Comparison of ENCODE assay signal across 8 cellular contexts in genomic region chr1:156659994-156660751, GRCh38. TPM values are rescaled to one million over a fixed set of nuclear protein-coding genes. Genes with fewer than 3 reads are reported as not detected.
DNase-seq lines count a peak whose midpoint lies in the region; ATAC-seq and TF ChIP-seq lines count a peak whose summit lies in the region.

No MANE protein-coding gene starts in this region.

- H3K36me3 Mint-ChIP-seq in endothelial cell (ENCODE audit: low read depth, unreplicated experiment) = peaks cover 11% of the 10 kb centered on the region

- H3K4me1 ChIP-seq in HUES6 (ENCODE audit: control insufficient read depth, insufficient read depth, low read length) = peaks cover 58% of the 10 kb centered on the region

- H3K9me3 ChIP-seq in HUES6 (ENCODE audit: control insufficient read depth, insufficient read depth, low read depth, low read length) = no peaks in the 10 kb centered on the region

- peaks cover 39% of the 10 kb centered on the region for H3K27me3 ChIP-seq in HUES6 (ENCODE audit: control insufficient read depth, insufficient read depth, low read length)

- peak; percentile 94 for TF ChIP-seq CTCF in endothelial cell (IDR thresholded peaks at IDR 0.05; ENCODE audit: unreplicated experiment)

- peaks cover 26% of the 10 kb centered on the region for H3K27me3 Mint-ChIP-seq in endothelial cell (ENCODE audit: unreplicated experiment)

- H3K27ac ChIP-seq in HUES6 (ENCODE audit: low read depth, low read length) = peak overlapping the region; percentile 56; the same call in 1 of the 2 replicates

- peak overlapping the region; percentile 92 for H3K27ac Mint-ChIP-seq in endothelial cell (ENCODE audit: unreplicated experiment)

- H3K36me3 ChIP-seq in HUES6 (ENCODE audit: control insufficient read depth, insufficient read depth, low read length) = no peaks in the 10 kb centered on the region

- H3K4me3 ChIP-seq in HUES6 (ENCODE audit: low read depth, low read length) = peak overlapping the region; percentile 26

- no peaks in the 10 kb centered on the region for H3K9me3 Mint-ChIP-seq in endothelial cell (ENCODE audit: unreplicated experiment)

- DNase-seq in CD1c-positive myeloid dendritic cell (ENCODE audit: extremely low spot score) (peak; percentile 99), NOMO-1 treated with dmso at 0.1 percent for 144 hours (lab: John Stamatoyannopoulos, UW; ENCODE audit: unreplicated experiment) (peak; percentile 90), endothelial cell (ENCODE audit: low spot score) (peak; percentile 100), middle frontal gyrus (ENCODE audit: extremely low spot score, low spot score) (peak; percentile 87)
- peak; percentile 75 for DNase-seq in activated CD8-positive, alpha-beta memory T cell treated with anti-CD3 and anti-CD28 coated beads, Interleukin-2, amount 50 U/mL, for 1 hour (ENCODE audit: extremely low read depth)
- DNase-seq in stimulated activated CD8-positive, alpha-beta memory T cell treated with anti-CD3 and anti-CD28 coated beads, Interleukin-15, amount 100 ng/mL, for 48 hours (ENCODE audit: low read depth in 2 of 2) = peak; percentile 90 to 95

- H3K9ac ChIP-seq in HUES6 (ENCODE audit: low read length) = peak overlapping the region; percentile 80

- H3K4me3 Mint-ChIP-seq in endothelial cell (ENCODE audit: unreplicated experiment) = peak overlapping the region; percentile 86

- peak; percentile 58 for ATAC-seq in GM19463 (IDR thresholded peaks at IDR 0.05; ENCODE audit: unreplicated experiment)

- peaks cover 63% of the 10 kb centered on the region for H3K4me1 Mint-ChIP-seq in endothelial cell (ENCODE audit: unreplicated experiment)

RNA-seq across cellular contexts. Expression of gene NES, which starts 17.0 kb away (rescaled TPM):
- total RNA-seq in endothelial cell (ENCODE audit: unreplicated experiment) = 111 TPM

RNA-seq across cellular contexts. Expression of gene BCAN, which starts 18.3 kb away (rescaled TPM):
- 0.46 TPM for total RNA-seq in endothelial cell (ENCODE audit: unreplicated experiment)

RNA-seq across cellular contexts. Expression of gene HAPLN2, which starts 41.0 kb away (rescaled TPM):
- total RNA-seq in endothelial cell (ENCODE audit: unreplicated experiment) = 1.3 TPM

RNA-seq across cellular contexts. Expression of gene CRABP2, which starts 45.2 kb away (rescaled TPM):
- 9.5 TPM for total RNA-seq in endothelial cell (ENCODE audit: unreplicated experiment)

RNA-seq across cellular contexts. Expression of gene GPATCH4, which starts 58.9 kb away (rescaled TPM):
- 18.6 TPM for total RNA-seq in endothelial cell (ENCODE audit: unreplicated experiment)

Comparison
In these comparisons a context has a peak if more than half of its experiments do, and no peak if none do; other contexts are left out.
1. Peak in every context shown above with its lines: DNase-seq, ATAC-seq, H3K4me3 ChIP-seq and H3K27ac ChIP-seq.